7 cellular contexts compared by ENCODE assay signal in genomic region chr5:141369994-141370848, GRCh38. TPM values are rescaled to one million over a fixed set of nuclear protein-coding genes. Genes with fewer than 3 reads are reported as not detected.
DNase-seq lines count a peak whose midpoint lies in the region; ATAC-seq and TF ChIP-seq lines count a peak whose summit lies in the region.

TSS of gene PCDHGB3 (plus strand) at chr5:141370242. CDS start at chr5:141370395, 153 bp downstream.

- intact Hi-C loops in sciatic nerve (cut with DNase I), result no loop called here

- peak within 1 kb of the TSS; percentile 38 for H3K4me3 ChIP-seq in epithelial cell of proximal tubule (ENCODE audit: low read depth, low read length)

- DNase-seq in T-helper 1 cell, result peak in 3 of 5 donors; percentile 18 to 29 (median 21)
- DNase-seq in epithelial cell of proximal tubule (ENCODE audit: low read depth), result no peak
- no peak for DNase-seq in sciatic nerve (ENCODE audit: low spot score)
- DNase-seq in GF-D8 (lab: John Stamatoyannopoulos, UW), result no peak
- DNase-seq in retina, result no peak

- peak; percentile 47 for TF ChIP-seq CTCF in epithelial cell of proximal tubule (conservative IDR thresholded peaks at IDR 0.05; ENCODE audit: low read depth, low read length)

- ATAC-seq in GM18505 (IDR thresholded peaks at IDR 0.05; ENCODE audit: unreplicated experiment) (peak; percentile 62), HG02759 (IDR thresholded peaks at IDR 0.05; ENCODE audit: unreplicated experiment) (peak; percentile 95), sciatic nerve (peak; percentile 61)

- TF ChIP-seq POLR2A in GM18505 (IDR thresholded peaks at IDR 0.05; ENCODE audit: borderline replicate concordance, extremely low read depth, insufficient read depth, insufficient read length), result no peak

RNA-seq across cellular contexts. Expression of gene PCDHGB3, which starts in this region (rescaled TPM):
- total RNA-seq in epithelial cell of proximal tubule, result 0.14 and 1.1 TPM in 2 replicates
- 9.7 TPM for total RNA-seq in sciatic nerve

Comparison
In these comparisons a context has a peak if more than half of its experiments do, and no peak if none do; other contexts are left out.
1. DNase-seq: peak in T-helper 1 cell (3 of 5); none in epithelial cell of proximal tubule (single experiment), sciatic nerve (single experiment), GF-D8 (single experiment) and retina (single experiment).
2. Peak in every context shown above with its lines, with median percentiles within 50 percentile points of each other: ATAC-seq.